17 cellular contexts compared by ENCODE assay signal in the genomic region with DNA sequence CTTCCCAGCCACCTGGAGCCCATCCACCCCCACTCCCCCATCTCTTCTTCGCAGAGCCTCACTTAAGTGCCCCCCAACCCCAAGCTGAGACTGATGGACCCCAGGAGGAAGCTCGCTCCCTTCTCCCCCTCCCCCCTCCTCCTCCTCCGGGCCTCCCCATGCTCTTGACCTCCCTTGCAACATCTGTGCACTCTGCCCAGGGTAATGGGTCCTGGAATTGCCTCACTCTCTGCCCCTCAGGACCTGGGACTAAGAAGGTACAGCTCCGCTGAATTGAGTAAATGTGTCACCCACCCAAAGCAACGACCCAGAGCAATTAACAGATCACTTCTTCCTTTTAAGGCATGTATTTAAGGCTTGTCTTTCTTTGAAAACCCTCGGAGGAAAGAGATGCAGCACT. TPM values are rescaled to one million over a fixed set of nuclear protein-coding genes. Genes with fewer than 3 reads are reported as not detected.
DNase-seq lines count a peak whose midpoint lies in the region; ATAC-seq lines count a peak whose summit lies in the region.
"Had no signal": no experiment of that assay in that cellular context is flagged by ENCODE, and none has a peak within 500 bp of the region (broad histone marks: within the 10 kb centered on the region; RNA-seq: fewer than 3 reads in every experiment).

No MANE protein-coding gene starts in this region.

- peaks cover 45% of the 10 kb centered on the region for H3K4me1 ChIP-seq in CD4-positive, CD25-positive, alpha-beta regulatory T cell (ENCODE audit: control insufficient read depth, insufficient read depth, low read length, poor library complexity, severe bottlenecking)

- H3K4me3 ChIP-seq in CD4-positive, CD25-positive, alpha-beta regulatory T cell (ENCODE audit: low read depth, low read length): no peak overlapping the region
- H3K4me3 ChIP-seq: MG63, Peyer's patch had no signal

- no peaks in the 10 kb centered on the region for H3K27me3 Mint-ChIP-seq in CD4-positive, CD25-positive, alpha-beta regulatory T cell
- H3K27me3 Mint-ChIP-seq in IgD-negative memory B cell (peaks cover 2% of the 10 kb centered on the region), memory B cell (no peaks in the 10 kb centered on the region)

- no peaks in the 10 kb centered on the region for H3K27me3 ChIP-seq in CD4-positive, CD25-positive, alpha-beta regulatory T cell (ENCODE audit: control insufficient read depth, insufficient read depth, low read length)
- H3K27me3 ChIP-seq: MG63, Peyer's patch had no signal

- no peak for ATAC-seq in CD4-positive, CD25-positive, alpha-beta regulatory T cell (ENCODE audit: low read depth in 2 of 2)
- ATAC-seq in memory B cell (ENCODE audit: low read depth) (no peak), GM18870 (IDR thresholded peaks at IDR 0.05; ENCODE audit: unreplicated experiment) (no peak)
- ATAC-seq in stimulated activated effector memory CD8-positive, alpha-beta T cell treated with anti-CD3 and anti-CD28 coated beads, Interleukin-12 subunit alpha, Interleukin-12 subunit beta, amount 100 ng/mL, for 72 hours: no peak

- no peaks in the 10 kb centered on the region for H3K36me3 ChIP-seq in CD4-positive, CD25-positive, alpha-beta regulatory T cell (ENCODE audit: control insufficient read depth, insufficient read depth, low read length)
- H3K36me3 ChIP-seq: MG63, Peyer's patch had no signal

- peak overlapping the region in 2 of 3 donors; percentile 35 to 67 for H3K27ac Mint-ChIP-seq in CD4-positive, CD25-positive, alpha-beta regulatory T cell
- peak overlapping the region in 2 of 3 donors; percentile 33 to 84 for H3K27ac Mint-ChIP-seq in IgD-negative memory B cell
- peak overlapping the region; percentile 75 for H3K27ac Mint-ChIP-seq in memory B cell
- peak overlapping the region; percentile 75 for H3K27ac Mint-ChIP-seq in stimulated activated effector memory CD8-positive, alpha-beta T cell treated with anti-CD3 and anti-CD28 coated beads, Interleukin-12 subunit alpha, Interleukin-12 subunit beta, amount 100 ng/mL, for 72 hours

- DNase-seq in CD4-positive, CD25-positive, alpha-beta regulatory T cell: no peak
- DNase-seq in memory B cell (ENCODE audit: low spot score in 2 of 2) (no peak), amygdala (lab: John Stamatoyannopoulos, UW) (no peak)
- DNase-seq in stimulated activated effector memory CD8-positive, alpha-beta T cell treated with anti-CD3 and anti-CD28 coated beads, Interleukin-12 subunit alpha, Interleukin-12 subunit beta, amount 100 ng/mL, for 72 hours (ENCODE audit: low spot score in 2 of 2): no peak
- DNase-seq in activated CD8-positive, alpha-beta memory T cell treated with anti-CD3 and anti-CD28 coated beads, Interleukin-2, amount 50 U/mL, for 48 hours: no peak
- DNase-seq: DMS153, H9, MG63, NCI-H1105, NCI-H1694 treated with DMSO at 0.1 percent for 48 hours, NCI-H446, NCI-H774, Peyer's patch, Right ventricle myocardium superior had no signal

- H3K4me1 Mint-ChIP-seq in CD4-positive, CD25-positive, alpha-beta regulatory T cell: peaks cover 6 to 63% (median 36%) of the 10 kb centered on the region in 4 donors
- H3K4me1 Mint-ChIP-seq in IgD-negative memory B cell (peaks cover 42 to 62% (median 47%) of the 10 kb centered on the region in 3 donors), memory B cell (peaks cover 54% of the 10 kb centered on the region)
- H3K4me1 Mint-ChIP-seq in stimulated activated effector memory CD8-positive, alpha-beta T cell treated with anti-CD3 and anti-CD28 coated beads, Interleukin-12 subunit alpha, Interleukin-12 subunit beta, amount 100 ng/mL, for 72 hours: peaks cover 27% of the 10 kb centered on the region
- H3K4me1 Mint-ChIP-seq: H9 had no signal

- H3K9me3 ChIP-seq in CD4-positive, CD25-positive, alpha-beta regulatory T cell (ENCODE audit: control insufficient read depth in 2 of 2, low read length in 2 of 2): no peaks in the 10 kb centered on the region
- H3K9me3 ChIP-seq: MG63, Peyer's patch had no signal

- H3K4me3 Mint-ChIP-seq in CD4-positive, CD25-positive, alpha-beta regulatory T cell: no peak overlapping the region
- no peak overlapping the region for H3K4me3 Mint-ChIP-seq in IgD-negative memory B cell
- H3K4me3 Mint-ChIP-seq in memory B cell: no peak overlapping the region
- no peak overlapping the region for H3K4me3 Mint-ChIP-seq in stimulated activated effector memory CD8-positive, alpha-beta T cell treated with anti-CD3 and anti-CD28 coated beads, Interleukin-12 subunit alpha, Interleukin-12 subunit beta, amount 100 ng/mL, for 72 hours
- H3K4me3 Mint-ChIP-seq: H9 had no signal

- no peaks in the 10 kb centered on the region for H3K9me3 Mint-ChIP-seq in CD4-positive, CD25-positive, alpha-beta regulatory T cell
- H3K9me3 Mint-ChIP-seq in IgD-negative memory B cell (no peaks in the 10 kb centered on the region), memory B cell (no peaks in the 10 kb centered on the region)
- no peaks in the 10 kb centered on the region for H3K9me3 Mint-ChIP-seq in stimulated activated effector memory CD8-positive, alpha-beta T cell treated with anti-CD3 and anti-CD28 coated beads, Interleukin-12 subunit alpha, Interleukin-12 subunit beta, amount 100 ng/mL, for 72 hours
- H3K9me3 Mint-ChIP-seq: H9 had no signal

- H3K36me3 Mint-ChIP-seq in CD4-positive, CD25-positive, alpha-beta regulatory T cell: no peaks in the 10 kb centered on the region
- H3K36me3 Mint-ChIP-seq in IgD-negative memory B cell (peaks cover 2% of the 10 kb centered on the region), memory B cell (no peaks in the 10 kb centered on the region)
- no peaks in the 10 kb centered on the region for H3K36me3 Mint-ChIP-seq in stimulated activated effector memory CD8-positive, alpha-beta T cell treated with anti-CD3 and anti-CD28 coated beads, Interleukin-12 subunit alpha, Interleukin-12 subunit beta, amount 100 ng/mL, for 72 hours

- H3K27ac ChIP-seq in CD4-positive, CD25-positive, alpha-beta regulatory T cell (ENCODE audit: insufficient read depth, low read length, poor library complexity, severe bottlenecking): no peak overlapping the region
- H3K27ac ChIP-seq: KMS-11, Peyer's patch had no signal

RNA-seq across cellular contexts. Expression of gene GDPD5, which starts 15.1 kb away (rescaled TPM):
- total RNA-seq in CD4-positive, CD25-positive, alpha-beta regulatory T cell: 170 TPM
- 10 to 100 TPM in 3 of 4 donors, 1 to 10 TPM in 1; 8.0 to 23.4 (median 15.9) TPM for polyA plus RNA-seq in CD4-positive, CD25-positive, alpha-beta regulatory T cell
- polyA plus RNA-seq in IgD-negative memory B cell: 27.8 TPM

RNA-seq across cellular contexts. Expression of gene SERPINH1, which starts 51.4 kb away (rescaled TPM):
- 3.4 TPM for total RNA-seq in CD4-positive, CD25-positive, alpha-beta regulatory T cell
- 1 to 10 TPM; 1.2 to 4.5 (median 3.3) TPM for polyA plus RNA-seq in CD4-positive, CD25-positive, alpha-beta regulatory T cell
- 1.8 TPM for polyA plus RNA-seq in IgD-negative memory B cell
